Comparison of ENCODE assay signal across 19 cellular contexts in the genomic region with DNA sequence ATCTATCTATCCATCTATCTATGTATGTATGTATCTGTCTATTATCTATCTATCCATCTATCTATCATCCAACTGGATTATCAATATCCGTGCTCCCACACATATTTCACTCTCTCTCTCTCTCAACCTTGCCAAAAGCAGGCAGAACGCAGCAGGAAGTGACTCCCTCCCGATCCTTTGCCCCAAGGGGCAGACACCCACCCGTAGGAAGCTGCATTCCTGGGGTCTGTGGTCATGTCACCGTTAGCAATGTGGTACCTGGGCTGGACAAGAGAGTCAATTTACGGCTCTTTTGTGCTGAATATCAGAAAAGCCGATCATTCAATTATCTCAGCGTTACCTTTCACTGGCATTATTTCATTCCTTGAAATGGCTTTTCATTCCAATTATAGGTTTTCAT.
"Had no signal": no experiment of that assay in that cellular context is flagged by ENCODE, and none has a peak within 500 bp of the region (broad histone marks: within the 10 kb centered on the region; RNA-seq: fewer than 3 reads in every experiment).

No MANE protein-coding gene starts in this region.

- DNase-seq: natural killer cell; occipital lobe; ovary; posterior cingulate gyrus; psoas muscle; right cardiac atrium; right lobe of liver; sigmoid colon; small intestine; stimulated activated CD4-positive, alpha-beta T cell treated with anti-CD3 and anti-CD28 coated beads, Interleukin-15, amount 100 ng/mL, for 24 hours; stimulated activated CD4-positive, alpha-beta T cell treated with anti-CD3 and anti-CD28 coated beads, Interleukin-2, amount 100 ng/mL, for 24 hours; stimulated activated CD4-positive, alpha-beta T cell treated with anti-CD3 and anti-CD28 coated beads, Interleukin-2, amount 100 ng/mL, for 48 hours; stimulated activated CD4-positive, alpha-beta T cell treated with anti-CD3 and anti-CD28 coated beads, Interleukin-4, amount 100 ng/mL, for 24 hours; stimulated activated naive B cell treated with anti-CD40 and anti-IgM and Interleukin-4, amounts not matched to agents 10 μg/mL and 1 μg/mL and 100 μg/mL, for 72 hours; stimulated activated naive CD4-positive, alpha-beta T cell treated with Interleukin-2 at 50 U/mL for 16 hours; stomach; thyroid gland; upper lobe of right lung had no signal

- ATAC-seq: natural killer cell; psoas muscle; right cardiac atrium; right lobe of liver; stimulated activated effector memory CD8-positive, alpha-beta T cell treated with anti-CD3 and anti-CD28 coated beads, Interleukin-12 subunit alpha, Interleukin-12 subunit beta, amount 100 ng/mL, for 72 hours; stimulated activated naive B cell treated with anti-CD40 and anti-IgM and Interleukin-4, amounts not matched to agents 10 μg/mL and 1 μg/mL and 100 μg/mL, for 72 hours; upper lobe of right lung had no signal
